Comparison of ENCODE assay signal across 11 cellular contexts in genomic region chr7:46603780-46604725, GRCh38.
A peak's percentile ranks its signal among the peaks of the same experiment; 100 is the strongest.
DNase-seq lines count a peak whose midpoint lies in the region; ATAC-seq, FAIRE-seq and TF ChIP-seq lines count a peak whose summit lies in the region.
"Had no signal": no experiment of that assay in that cellular context is flagged by ENCODE, and none has a peak within 500 bp of the region (broad histone marks: within the 10 kb centered on the region; RNA-seq: fewer than 3 reads in every experiment).

No MANE protein-coding gene starts in this region.

- H3K4me2 ChIP-seq in IMR-90 (ENCODE audit: low read depth, low read length) (peak overlapping the region; percentile 4; the same call in 1 of the 2 replicates), endothelial cell of umbilical vein (ENCODE audit: insufficient read depth, low read length) (peak overlapping the region; percentile 46)

- H3K36me3 ChIP-seq in IMR-90 (ENCODE audit: control insufficient read depth, insufficient read depth, low read length) (no peaks in the 10 kb centered on the region), endothelial cell of umbilical vein (ENCODE audit: control insufficient read depth in 2 of 2, extremely low read depth in 1 of 2, insufficient read depth in 2 of 2, low read length in 2 of 2) (no peaks in the 10 kb centered on the region), right lobe of liver (no peaks in the 10 kb centered on the region), spleen (no peaks in the 10 kb centered on the region)

- H2BK20ac ChIP-seq in IMR-90 (ENCODE audit: low read depth, low read length) = no peak overlapping the region

- H3K4me3 ChIP-seq in IMR-90 (ENCODE audit: insufficient read depth, low read depth, low read length) = no peak overlapping the region
- H3K4me3 ChIP-seq in endothelial cell of umbilical vein (replicated peaks in 1 of 3; ENCODE audit: insufficient read depth in 1 of 3, low read depth in 1 of 3, low read length in 3 of 3) = no peak overlapping the region
- no peak overlapping the region for H3K4me3 ChIP-seq in right lobe of liver
- no peak overlapping the region for H3K4me3 ChIP-seq in spleen

- peak; percentile 89 for FAIRE-seq in endothelial cell of umbilical vein (lab: Jason Lieb, UNC)

- H4K5ac ChIP-seq in IMR-90 (ENCODE audit: low read depth, low read length) = peak overlapping the region; percentile 49

- H3K27me3 ChIP-seq in IMR-90 (ENCODE audit: control insufficient read depth, insufficient read depth, low read length) (no peaks in the 10 kb centered on the region), endothelial cell of umbilical vein (ENCODE audit: control insufficient read depth in 2 of 2, insufficient read depth in 2 of 2, low read length in 2 of 2) (no peaks in the 10 kb centered on the region), right lobe of liver (no peaks in the 10 kb centered on the region), spleen (replicated peaks in 1 of 7) (no peaks in the 10 kb centered on the region)

- H2AK9ac ChIP-seq in IMR-90 (replicated peaks; ENCODE audit: low read depth, low read length, poor library complexity) = no peak overlapping the region

- POLR2A ChIA-PET in IMR-90 (lab: Charles Lee; ENCODE audit: unreplicated experiment) = no interaction called here
- POLR2A ChIA-PET in endothelial cell of umbilical vein (lab: Charles Lee) = no interaction called here

- H2BK5ac ChIP-seq in IMR-90 (ENCODE audit: low read depth, low read length, poor library complexity, severe bottlenecking) = no peak overlapping the region

- DNase-seq in IMR-90 = peak; percentile 33
- peak; percentile 89 for DNase-seq in endothelial cell of umbilical vein (ENCODE audit: low read depth, low spot score)
- peak; percentile 33 to 59 (median 55) for DNase-seq in right lobe of liver
- peak; percentile 78 for DNase-seq in spleen
- no peak for DNase-seq in NCI-H1105 treated with DMSO at 0.1 percent for 48 hours (lab: John Stamatoyannopoulos, UW)
- no peak for DNase-seq in activated effector memory CD4-positive, alpha-beta T cell treated with Interleukin-2 at 50 U/mL for 16 hours
- DNase-seq: activated CD4-positive, alpha-beta T cell treated with anti-CD3 and anti-CD28 coated beads for 48 hours; COR-L47; stimulated activated CD4-positive, alpha-beta T cell treated with anti-CD3 and anti-CD28 coated beads, Interleukin-4, amount 100 ng/mL, for 4 hours had no signal

- no peak overlapping the region for H2BK120ac ChIP-seq in IMR-90 (ENCODE audit: low read depth, low read length)

- in situ Hi-C loops in IMR-90 (cut with MboI; ENCODE audit: low sequenced_read_pairs) = no loop called here

- dilution Hi-C loops in IMR-90 (cut with HindIII; ENCODE audit: low sequenced_read_pairs, unreplicated experiment) = no loop called here
- dilution Hi-C loops in endothelial cell of umbilical vein (cut with MboI; ENCODE audit: extremely low pct_ligation_motif_present, low sequenced_read_pairs) = no loop called here

- peak overlapping the region; percentile 67 for H3K18ac ChIP-seq in IMR-90 (ENCODE audit: low read depth, low read length)

- WGBS in IMR-90 (ENCODE audit: extremely low coverage in 2 of 2, insufficient read length in 1 of 2), 2 experiments = 59% methylated on average over 3 of the region's 14 CpGs; no CpG with 5 or more reads in 1 of the 2 experiments
- 52% methylated on average over 4 of the region's 14 CpGs for WGBS in right lobe of liver (ENCODE audit: insufficient coverage, low coverage, low lambda C conversion rate, missing lambda C conversion rate)
- 56 to 72% (median 69%) methylated on average over 14 of the region's 14 CpGs for WGBS in spleen, 5 donors

- H3K4ac ChIP-seq in IMR-90 (ENCODE audit: low read depth, low read length) = peak overlapping the region; percentile 1; the same call in 1 of the 2 replicates

- H3K27ac ChIP-seq in IMR-90 (ENCODE audit: insufficient read depth, low read length) = peak overlapping the region; percentile 21; the same call in 1 of the 2 replicates
- H3K27ac ChIP-seq in endothelial cell of umbilical vein (ENCODE audit: insufficient read depth, low read depth, low read length) = peak overlapping the region; percentile 9
- peak overlapping the region; percentile 18 to 37 (median 29) for H3K27ac ChIP-seq in right lobe of liver
- H3K27ac ChIP-seq in spleen = peak overlapping the region in 3 of 8 donors; percentile 15 to 38 (median 32)

- H2AFZ ChIP-seq in IMR-90 (replicated peaks; ENCODE audit: low read length, poor library complexity) (peak overlapping the region; percentile 44), endothelial cell of umbilical vein (ENCODE audit: low read depth, low read length) (peak overlapping the region; percentile 78)

- ATAC-seq in IMR-90 (ENCODE audit: low read depth) (peak; percentile 81), right lobe of liver (peak; percentile 64 to 91 (median 74)), HG02981 (IDR thresholded peaks at IDR 0.05; ENCODE audit: unreplicated experiment) (no peak), HG03196 (IDR thresholded peaks at IDR 0.05; ENCODE audit: unreplicated experiment) (no peak)

- no peak overlapping the region for H2AK5ac ChIP-seq in IMR-90 (ENCODE audit: low read depth, low read length)

- no peak overlapping the region; the same call in 1 of the 2 replicates for H3K14ac ChIP-seq in IMR-90 (replicated peaks; ENCODE audit: low read depth, low read length)

- TF ChIP-seq CTCF in IMR-90 (conservative IDR thresholded peaks at IDR 0.05; ENCODE audit: low read depth, low read length) (no peak), endothelial cell of umbilical vein (IDR thresholded peaks at IDR 0.05; ENCODE audit: extremely low read depth in 1 of 2, insufficient read depth in 1 of 2, low read depth in 1 of 2, low read length in 2 of 2) (no peak), right lobe of liver (IDR thresholded peaks at IDR 0.05) (no peak), spleen (IDR thresholded peaks at IDR 0.05 in 8 of 11, conservative IDR thresholded peaks at IDR 0.05 in 3 of 11) (no peak)

- H3K9ac ChIP-seq in IMR-90 (ENCODE audit: low read depth, low read length) = no peak overlapping the region; the same call in 1 of the 2 replicates
- H3K9ac ChIP-seq in endothelial cell of umbilical vein (replicated peaks; ENCODE audit: extremely low read depth, insufficient read depth, low read length) = no peak overlapping the region

- no peak overlapping the region for H3K56ac ChIP-seq in IMR-90 (ENCODE audit: extremely low read depth, insufficient read depth, low read length)

- H4K20me1 ChIP-seq in IMR-90 (ENCODE audit: insufficient read depth, low read length) = no peaks in the 10 kb centered on the region
- H4K20me1 ChIP-seq in endothelial cell of umbilical vein (replicated peaks; ENCODE audit: control insufficient read depth, extremely low read depth, insufficient read depth, low read length) = no peaks in the 10 kb centered on the region

- H3K79me1 ChIP-seq in IMR-90 (ENCODE audit: low read depth in 1 of 2, low read length in 2 of 2) = no peaks in the 10 kb centered on the region

- H3K79me2 ChIP-seq in endothelial cell of umbilical vein (ENCODE audit: control insufficient read depth, insufficient read depth, low read length) = no peaks in the 10 kb centered on the region

- no peak for TF ChIP-seq RAD21 in IMR-90 (IDR thresholded peaks at IDR 0.05; ENCODE audit: low read length)

- TF ChIP-seq POLR2A in IMR-90 (IDR thresholded peaks at IDR 0.05; ENCODE audit: low read depth, low read length) (no peak), endothelial cell of umbilical vein (IDR thresholded peaks at IDR 0.05; ENCODE audit: low read depth, low read length) (no peak), right lobe of liver (IDR thresholded peaks at IDR 0.05) (no peak), spleen (IDR thresholded peaks at IDR 0.05) (no peak)

- peak overlapping the region; percentile 20; the same call in 1 of the 3 replicates for H2BK15ac ChIP-seq in IMR-90 (ENCODE audit: low read depth, low read length)

- no peak overlapping the region; the same call in 1 of the 2 replicates for H3K23ac ChIP-seq in IMR-90 (ENCODE audit: low read depth, low read length)

- H3K4me1 ChIP-seq in IMR-90 (ENCODE audit: control insufficient read depth, insufficient read depth, low read length) (peaks cover 7% of the 10 kb centered on the region), endothelial cell of umbilical vein (ENCODE audit: control insufficient read depth, extremely low read depth, insufficient read depth, low read length) (peaks cover 8% of the 10 kb centered on the region), right lobe of liver (no peaks in the 10 kb centered on the region), spleen (peaks cover 0 to 12% (median 0%) of the 10 kb centered on the region in 6 donors)

- H3K9me3 ChIP-seq in IMR-90 (ENCODE audit: control insufficient read depth, insufficient read depth, low read length) (no peaks in the 10 kb centered on the region), endothelial cell of umbilical vein (replicated peaks; ENCODE audit: control insufficient read depth, insufficient read depth, low read length) (no peaks in the 10 kb centered on the region), right lobe of liver (no peaks in the 10 kb centered on the region), spleen (no peaks in the 10 kb centered on the region)

- CTCF ChIA-PET in IMR-90 (lab: Yijun Ruan, JAX) = interaction anchor here (0.7 kb wide), 1 partner anchor 24 kb away, joined by 3 read pairs; no protein-coding TSS in a partner anchor
- CTCF ChIA-PET in endothelial cell of umbilical vein (lab: Charles Lee) = interaction anchor here (0.5 to 2.0 kb wide), 5 partner anchors 23 to 823 kb away, joined by 3 to 4 read pairs (median 4); no protein-coding TSS in a partner anchor

- intact Hi-C loops in IMR-90 (cut with micrococcal nuclease) (no loop called here), endothelial cell of umbilical vein (cut with micrococcal nuclease) (no loop called here), right lobe of liver (cut with DNase I) (no loop called here), spleen (cut with DNase I; ENCODE audit: low total_unique reads) (no loop called here)

- no peak overlapping the region for H4K91ac ChIP-seq in IMR-90 (ENCODE audit: insufficient read depth, low read depth, low read length)

- no peak overlapping the region for H4K8ac ChIP-seq in IMR-90 (ENCODE audit: low read depth in 2 of 2, low read length in 2 of 2)

- H3K9me1 ChIP-seq in IMR-90 (ENCODE audit: insufficient read depth, low read length) = no peaks in the 10 kb centered on the region
- no peaks in the 10 kb centered on the region for H3K9me1 ChIP-seq in endothelial cell of umbilical vein (replicated peaks; ENCODE audit: control insufficient read depth, extremely low read depth, insufficient read depth, low read length)

- no TSS peak for BruUV-seq in IMR-90 (replicated peaks; lab: Mats Ljungman, UMichigan)
- no TSS peak for BruUV-seq in endothelial cell of umbilical vein (replicated peaks; lab: Mats Ljungman, UMichigan)

TF ChIP-seq in IMR-90, 13 proteins besides CTCF, POLR2A, EP300 and RAD21 (continues in another document):
- TF ChIP-seq CEBPB (IDR thresholded peaks at IDR 0.05; ENCODE audit: low read depth, low read length) (no peak), MAZ (IDR thresholded peaks at IDR 0.05; ENCODE audit: borderline replicate concordance, low read depth, low read length) (no peak), BHLHE40 (IDR thresholded peaks at IDR 0.05; ENCODE audit: low read depth, low read length) (no peak)

TF ChIP-seq in endothelial cell of umbilical vein, 7 proteins besides CTCF, POLR2A, EP300 and RAD21 (continues in another document):
- no peak for TF ChIP-seq MYC (IDR thresholded peaks at IDR 0.05; ENCODE audit: low read depth, low read length)
- peak; percentile 15 for TF ChIP-seq GATA2 (IDR thresholded peaks at IDR 0.05; ENCODE audit: insufficient read depth, insufficient read length, low read depth, low read length)

Comparison
In these comparisons a context has a peak if more than half of its experiments do, and no peak if none do; other contexts are left out.
1. ATAC-seq: peak in IMR-90 (single experiment) and right lobe of liver (4 of 4); none in HG02981 (single experiment) and HG03196 (single experiment).
2. DNase-seq: peak in IMR-90 (single experiment), endothelial cell of umbilical vein (single experiment), right lobe of liver (3 of 3) and spleen (single experiment); none in NCI-H1105 treated with DMSO at 0.1 percent for 48 hours (single experiment) and activated effector memory CD4-positive, alpha-beta T cell treated with Interleukin-2 at 50 U/mL for 16 hours (single experiment).